1 cellular context compared by ENCODE assay signal in the genomic region with DNA sequence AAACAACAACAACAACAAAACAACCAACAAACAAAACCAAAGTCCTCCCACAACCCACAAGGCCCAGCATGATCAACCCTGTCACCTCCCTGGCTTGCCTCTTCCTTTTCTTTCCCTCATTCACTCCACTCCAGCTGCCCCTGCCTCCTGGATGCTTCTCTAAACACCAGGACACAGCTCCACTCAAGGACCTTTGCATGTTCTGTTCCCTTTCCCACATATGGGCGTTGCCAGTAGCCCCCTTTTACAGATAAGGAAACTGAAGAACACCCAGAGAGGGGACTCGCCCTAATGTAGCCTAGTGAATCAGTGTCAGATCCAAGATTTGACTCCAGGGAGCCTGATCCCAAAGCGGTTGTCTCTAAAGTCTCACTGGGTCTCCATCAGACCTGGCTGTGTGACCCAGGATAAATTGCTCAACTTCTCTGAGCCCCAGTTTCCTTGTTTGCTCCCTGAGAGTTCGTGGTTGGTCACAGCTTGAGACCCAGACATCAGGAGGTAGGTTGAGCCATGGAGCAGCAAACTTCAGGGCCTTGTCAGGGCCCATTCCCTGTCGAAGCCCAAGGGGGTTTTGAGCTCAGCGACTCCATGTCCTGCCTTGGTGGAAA.
TF ChIP-seq lines count a peak whose summit lies in the region.

No MANE protein-coding gene starts in this region.

TF ChIP-seq in IMR-90, 13 proteins besides CTCF, POLR2A, EP300 and RAD21:
- TF ChIP-seq NFE2L2 (IDR thresholded peaks at IDR 0.05; ENCODE audit: low read depth, low read length) (no peak), RFX5 (IDR thresholded peaks at IDR 0.05; ENCODE audit: low read depth, low read length) (no peak), MAFK (IDR thresholded peaks at IDR 0.05; ENCODE audit: low read depth, low read length) (no peak), CEBPB (IDR thresholded peaks at IDR 0.05; ENCODE audit: low read depth, low read length) (no peak), MXI1 (IDR thresholded peaks at IDR 0.05; ENCODE audit: borderline replicate concordance, low read depth, low read length) (no peak), FOS (IDR thresholded peaks at IDR 0.05; ENCODE audit: low read depth, low read length) (no peak), MAZ (IDR thresholded peaks at IDR 0.05; ENCODE audit: borderline replicate concordance, low read depth, low read length) (no peak), USF2 (IDR thresholded peaks at IDR 0.05; ENCODE audit: low read depth, low read length) (no peak), SMC3 (IDR thresholded peaks at IDR 0.05; ENCODE audit: low read depth, low read length) (no peak), ELK1 (IDR thresholded peaks at IDR 0.05; ENCODE audit: borderline replicate concordance, low read depth, low read length) (no peak), BHLHE40 (IDR thresholded peaks at IDR 0.05; ENCODE audit: low read depth, low read length) (no peak), CHD1 (IDR thresholded peaks at IDR 0.05; ENCODE audit: low read depth, low read length) (no peak), RCOR1 (IDR thresholded peaks at IDR 0.05; ENCODE audit: insufficient replicate concordance, low read length) (no peak)
